1 cellular context compared by ENCODE assay signal in genomic region chr10:101293007-101293723, GRCh38.
TF ChIP-seq lines count a peak whose summit lies in the region.

No MANE protein-coding gene starts in this region.

TF ChIP-seq in HEK293, 187 proteins besides CTCF, POLR2A, EP300 and RAD21 (continued from another document and continues in another):
- peak; percentile 89 for TF ChIP-seq ZNF398 (tag by site-specific recombination; IDR thresholded peaks at IDR 0.05)
- TF ChIP-seq GLIS1 (tag by site-specific recombination; IDR thresholded peaks at IDR 0.05), result peak; percentile 42
- TF ChIP-seq ZBTB49 (tag by site-specific recombination; IDR thresholded peaks at IDR 0.05; ENCODE audit: low read depth), result no peak
- no peak for TF ChIP-seq ZNF132 (tag by site-specific recombination; IDR thresholded peaks at IDR 0.05; ENCODE audit: borderline replicate concordance)
- no peak for TF ChIP-seq RBAK (tag by site-specific recombination; IDR thresholded peaks at IDR 0.05)
- TF ChIP-seq ZNF423 (tag by site-specific recombination; IDR thresholded peaks at IDR 0.05), result 0 out of 2 replicates have a peak, but pooled peaks have one; percentile 41
- no peak for TF ChIP-seq ZNF175 (tag by site-specific recombination; IDR thresholded peaks at IDR 0.05)
- TF ChIP-seq WT1 (tag by site-specific recombination; IDR thresholded peaks at IDR 0.05), result peak; percentile 61
- TF ChIP-seq SP2 (tag by site-specific recombination; IDR thresholded peaks at IDR 0.05), result peak; percentile 68; the same call in 1 of the 2 replicates
- TF ChIP-seq ZNF37A (tag by site-specific recombination; IDR thresholded peaks at IDR 0.05), result no peak
- no peak for TF ChIP-seq SALL2 (tag by site-specific recombination; IDR thresholded peaks at IDR 0.05; ENCODE audit: borderline replicate concordance)
- no peak for TF ChIP-seq INSM2 (tag by site-specific recombination; IDR thresholded peaks at IDR 0.05)
- 0 out of 2 replicates have a peak, but pooled peaks have one; percentile 18 for TF ChIP-seq ZSCAN23 (tag by site-specific recombination; IDR thresholded peaks at IDR 0.05)
- TF ChIP-seq EGR2 (tag by site-specific recombination; IDR thresholded peaks at IDR 0.05; ENCODE audit: low read depth), result peak; percentile 85; the same call in 1 of the 2 replicates
- TF ChIP-seq BCL11B (tag by site-specific recombination; IDR thresholded peaks at IDR 0.05; ENCODE audit: low read depth), result no peak
- peak; percentile 39; the same call in 1 of the 2 replicates for TF ChIP-seq PRDM10 (tag by site-specific recombination; IDR thresholded peaks at IDR 0.05)
- TF ChIP-seq ZNF121 (tag by site-specific recombination; IDR thresholded peaks at IDR 0.05), result no peak
- peak; percentile 8; the same call in 1 of the 2 replicates for TF ChIP-seq KLF16 (tag by site-specific recombination; IDR thresholded peaks at IDR 0.05)
- TF ChIP-seq GLIS2 (tag by site-specific recombination; IDR thresholded peaks at IDR 0.05), result peak; percentile 39; the same call in 1 of the 2 replicates
- TF ChIP-seq TCF7L2 (IDR thresholded peaks at IDR 0.05; ENCODE audit: borderline replicate concordance, low read depth, low read length), result no peak
- TF ChIP-seq ZNF560 (tag by site-specific recombination; IDR thresholded peaks at IDR 0.05; ENCODE audit: borderline replicate concordance), result no peak
- no peak for TF ChIP-seq ZNF626 (tag by site-specific recombination; IDR thresholded peaks at IDR 0.05)
- no peak for TF ChIP-seq MZF1 (tag by site-specific recombination; IDR thresholded peaks at IDR 0.05; ENCODE audit: borderline replicate concordance)
- no peak for TF ChIP-seq ZNF747 (tag by site-specific recombination; IDR thresholded peaks at IDR 0.05)
- TF ChIP-seq IKZF3 (tag by site-specific recombination; IDR thresholded peaks at IDR 0.05), result no peak
- peak; percentile 61 for TF ChIP-seq ZBTB17 (tag by site-specific recombination; IDR thresholded peaks at IDR 0.05)
- TF ChIP-seq ZSCAN4 (tag by site-specific recombination; IDR thresholded peaks at IDR 0.05), result no peak
- no peak for TF ChIP-seq ZXDB (tag by site-specific recombination; IDR thresholded peaks at IDR 0.05)
- TF ChIP-seq KLF9 (tag by site-specific recombination; IDR thresholded peaks at IDR 0.05; ENCODE audit: low read depth), result peak; percentile 25; the same call in 1 of the 2 replicates
- TF ChIP-seq ZBTB1 (tag by site-specific recombination; IDR thresholded peaks at IDR 0.05), result no peak
- TF ChIP-seq ZBTB20 (tag by site-specific recombination; IDR thresholded peaks at IDR 0.05), result no peak
- TF ChIP-seq KLF8 (tag by site-specific recombination; IDR thresholded peaks at IDR 0.05), result peak; percentile 23; the same call in 1 of the 2 replicates
- TF ChIP-seq ZNF692 (tag by site-specific recombination; IDR thresholded peaks at IDR 0.05), result no peak
- no peak for TF ChIP-seq ZNF362 (tag by site-specific recombination; IDR thresholded peaks at IDR 0.05)
- TF ChIP-seq ZNF239 (tag by site-specific recombination; IDR thresholded peaks at IDR 0.05), result no peak
- TF ChIP-seq ZNF138 (tag by site-specific recombination; IDR thresholded peaks at IDR 0.05; ENCODE audit: borderline replicate concordance), result no peak
- TF ChIP-seq KLF17 (tag by site-specific recombination; IDR thresholded peaks at IDR 0.05), result no peak; the same call in 1 of the 2 replicates
- no peak for TF ChIP-seq ZIC2 (tag by site-specific recombination; IDR thresholded peaks at IDR 0.05)
- TF ChIP-seq ZFHX2 (tag by site-specific recombination; conservative IDR thresholded peaks at IDR 0.05), result peak; percentile 73
- TF ChIP-seq ZSCAN18 (tag by site-specific recombination; IDR thresholded peaks at IDR 0.05), result no peak
- TF ChIP-seq HOXD13 (CRISPR knock-in tag; IDR thresholded peaks at IDR 0.05; ENCODE audit: borderline replicate concordance), result no peak
- 0 out of 2 replicates have a peak, but pooled peaks have one; percentile 13 for TF ChIP-seq ZNF223 (tag by site-specific recombination; IDR thresholded peaks at IDR 0.05)
- no peak for TF ChIP-seq REST (tag by site-specific recombination; IDR thresholded peaks at IDR 0.05)
